1 cellular context compared by ENCODE assay signal in the genomic region with DNA sequence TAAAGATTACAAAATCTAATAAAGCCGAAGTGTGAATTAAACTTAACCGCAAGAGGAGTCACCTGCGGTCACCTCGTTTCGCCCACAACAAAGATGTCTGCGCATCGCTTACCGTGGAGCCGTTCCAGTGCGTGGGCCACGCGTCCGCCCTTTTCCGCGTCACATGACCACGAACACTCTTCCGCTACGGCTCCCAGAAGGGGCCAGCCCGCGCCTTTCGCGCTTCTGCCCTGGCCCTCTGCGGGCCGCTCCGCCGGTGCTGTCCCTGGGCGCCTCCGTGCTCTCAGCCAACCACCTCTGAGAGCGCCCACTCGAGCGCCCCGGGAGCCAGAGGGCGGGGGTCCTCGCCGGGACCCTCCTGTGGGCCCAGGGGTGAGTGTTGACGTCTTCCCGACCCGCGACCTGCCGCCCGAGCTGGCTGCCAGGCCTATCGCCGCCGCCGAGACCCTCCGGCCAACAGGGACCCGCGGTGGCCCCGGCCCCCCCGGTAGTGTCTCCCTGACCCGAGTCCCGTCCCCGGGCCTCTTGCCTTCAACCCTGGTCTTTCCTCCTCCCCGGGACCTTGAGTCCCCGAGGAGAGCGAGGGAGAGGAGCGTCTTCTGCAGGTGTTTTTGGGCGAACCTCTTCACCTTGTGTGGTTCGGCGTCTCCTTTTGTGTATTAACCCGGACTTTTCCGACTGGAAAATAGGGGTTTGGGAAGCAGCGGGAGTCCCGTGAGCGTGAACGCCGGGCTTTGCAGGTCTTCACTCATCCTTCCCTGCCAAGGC.
TF ChIP-seq lines count a peak whose summit lies in the region.

A gene with protein sequence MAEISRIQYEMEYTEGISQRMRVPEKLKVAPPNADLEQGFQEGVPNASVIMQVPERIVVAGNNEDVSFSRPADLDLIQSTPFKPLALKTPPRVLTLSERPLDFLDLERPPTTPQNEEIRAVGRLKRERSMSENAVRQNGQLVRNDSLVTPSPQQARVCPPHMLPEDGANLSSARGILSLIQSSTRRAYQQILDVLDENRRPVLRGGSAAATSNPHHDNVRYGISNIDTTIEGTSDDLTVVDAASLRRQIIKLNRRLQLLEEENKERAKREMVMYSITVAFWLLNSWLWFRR (plus strand): TSS at position 196 of the 768 bp plus-strand sequence. CDS start 5,415 bp downstream, outside the sequence.

TF ChIP-seq in HepG2, 621 proteins besides CTCF, POLR2A, EP300 and RAD21 (continued from another document and continues in another):
- TF ChIP-seq, protein P1, sequence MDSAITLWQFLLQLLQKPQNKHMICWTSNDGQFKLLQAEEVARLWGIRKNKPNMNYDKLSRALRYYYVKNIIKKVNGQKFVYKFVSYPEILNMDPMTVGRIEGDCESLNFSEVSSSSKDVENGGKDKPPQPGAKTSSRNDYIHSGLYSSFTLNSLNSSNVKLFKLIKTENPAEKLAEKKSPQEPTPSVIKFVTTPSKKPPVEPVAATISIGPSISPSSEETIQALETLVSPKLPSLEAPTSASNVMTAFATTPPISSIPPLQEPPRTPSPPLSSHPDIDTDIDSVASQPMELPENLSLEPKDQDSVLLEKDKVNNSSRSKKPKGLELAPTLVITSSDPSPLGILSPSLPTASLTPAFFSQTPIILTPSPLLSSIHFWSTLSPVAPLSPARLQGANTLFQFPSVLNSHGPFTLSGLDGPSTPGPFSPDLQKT (CRISPR knock-in tag; IDR thresholded peaks at IDR 0.05; ENCODE audit: borderline replicate concordance): peak; percentile 96; the same call in 1 of the 2 replicates
- TF ChIP-seq ZNF451 (CRISPR knock-in tag; IDR thresholded peaks at IDR 0.05) (peak; percentile 99), HIVEP1 (CRISPR knock-in tag; IDR thresholded peaks at IDR 0.05) (peak; percentile 51; the same call in 1 of the 2 replicates), ZNF225 (CRISPR knock-in tag; IDR thresholded peaks at IDR 0.05) (peak; percentile 97), HOXA3 (CRISPR knock-in tag; IDR thresholded peaks at IDR 0.05) (peak; percentile 99), ZSCAN21 (CRISPR knock-in tag; IDR thresholded peaks at IDR 0.05; ENCODE audit: borderline replicate concordance) (peak; percentile 94; the same call in 1 of the 2 replicates), RFX1 (IDR thresholded peaks at IDR 0.05) (no peak), ZNF546 (CRISPR knock-in tag; conservative IDR thresholded peaks at IDR 0.05) (peak; percentile 92; the same call in 1 of the 2 replicates), ZNF782 (CRISPR knock-in tag; IDR thresholded peaks at IDR 0.05; ENCODE audit: borderline replicate concordance) (peak; percentile 97), MED8 (CRISPR knock-in tag; IDR thresholded peaks at IDR 0.05; ENCODE audit: insufficient replicate concordance) (peak; percentile 28), ZNF607 (CRISPR knock-in tag; IDR thresholded peaks at IDR 0.05; ENCODE audit: borderline replicate concordance) (peak; percentile 99), PTBP1 (IDR thresholded peaks at IDR 0.05; ENCODE audit: low read depth, low read length, poor library complexity, severe bottlenecking) (peak; percentile 87), ZNF224 (CRISPR knock-in tag; IDR thresholded peaks at IDR 0.05) (peak; percentile 99), MIXL1 (CRISPR knock-in tag; IDR thresholded peaks at IDR 0.05) (peak; percentile 87), ARNT (IDR thresholded peaks at IDR 0.05) (no peak), HDAC2 (CRISPR knock-in tag; IDR thresholded peaks at IDR 0.05) (peak; percentile 96), YY1 (IDR thresholded peaks at IDR 0.05; ENCODE audit: insufficient read depth, insufficient replicate concordance, low read depth, low read length) (peak; percentile 99), TEAD3 (CRISPR knock-in tag; optimal IDR thresholded peaks at IDR 0.05; ENCODE audit: borderline replicate concordance) (peak; percentile 81), HCFC1 (IDR thresholded peaks at IDR 0.05; ENCODE audit: low read depth, low read length) (peak; percentile 80), ZNF563 (CRISPR knock-in tag; IDR thresholded peaks at IDR 0.05) (peak; percentile 92), NFE2L2 (IDR thresholded peaks at IDR 0.05; ENCODE audit: low read length) (no peak), KAT2B (IDR thresholded peaks at IDR 0.05; ENCODE audit: borderline replicate concordance, low read depth, low read length) (no peak), MYNN (CRISPR knock-in tag; IDR thresholded peaks at IDR 0.05; ENCODE audit: low read depth) (peak; percentile 91), ZNF17 (CRISPR knock-in tag; IDR thresholded peaks at IDR 0.05) (no peak), GPN1 (CRISPR knock-in tag; IDR thresholded peaks at IDR 0.05; ENCODE audit: borderline replicate concordance) (peak; percentile 80; the same call in 1 of the 2 replicates), ZNF446 (CRISPR knock-in tag; IDR thresholded peaks at IDR 0.05) (peak; percentile 87), FOXM1 (CRISPR knock-in tag; IDR thresholded peaks at IDR 0.05) (peak; percentile 86; the same call in 1 of the 2 replicates), ZNF883 (CRISPR knock-in tag; IDR thresholded peaks at IDR 0.05; ENCODE audit: not compliant biosample characterization) (peak; percentile 97), ZNF136 (CRISPR knock-in tag; IDR thresholded peaks at IDR 0.05; ENCODE audit: low read depth) (peak; percentile 65)
- TF ChIP-seq, protein P2, sequence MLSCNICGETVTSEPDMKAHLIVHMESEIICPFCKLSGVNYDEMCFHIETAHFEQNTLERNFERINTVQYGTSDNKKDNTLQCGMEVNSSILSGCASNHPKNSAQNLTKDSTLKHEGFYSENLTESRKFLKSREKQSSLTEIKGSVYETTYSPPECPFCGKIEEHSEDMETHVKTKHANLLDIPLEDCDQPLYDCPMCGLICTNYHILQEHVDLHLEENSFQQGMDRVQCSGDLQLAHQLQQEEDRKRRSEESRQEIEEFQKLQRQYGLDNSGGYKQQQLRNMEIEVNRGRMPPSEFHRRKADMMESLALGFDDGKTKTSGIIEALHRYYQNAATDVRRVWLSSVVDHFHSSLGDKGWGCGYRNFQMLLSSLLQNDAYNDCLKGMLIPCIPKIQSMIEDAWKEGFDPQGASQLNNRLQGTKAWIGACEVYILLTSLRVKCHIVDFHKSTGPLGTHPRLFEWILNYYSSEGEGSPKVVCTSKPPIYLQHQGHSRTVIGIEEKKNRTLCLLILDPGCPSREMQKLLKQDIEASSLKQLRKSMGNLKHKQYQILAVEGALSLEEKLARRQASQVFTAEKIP (CRISPR knock-in tag; IDR thresholded peaks at IDR 0.05; ENCODE audit: borderline replicate concordance): no peak
- TF ChIP-seq, protein P3, sequence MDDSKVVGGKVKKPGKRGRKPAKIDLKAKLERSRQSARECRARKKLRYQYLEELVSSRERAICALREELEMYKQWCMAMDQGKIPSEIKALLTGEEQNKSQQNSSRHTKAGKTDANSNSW (CRISPR knock-in tag; IDR thresholded peaks at IDR 0.05; ENCODE audit: borderline replicate concordance): peak; percentile 97; the same call in 1 of the 2 replicates
- TF ChIP-seq, protein P4, sequence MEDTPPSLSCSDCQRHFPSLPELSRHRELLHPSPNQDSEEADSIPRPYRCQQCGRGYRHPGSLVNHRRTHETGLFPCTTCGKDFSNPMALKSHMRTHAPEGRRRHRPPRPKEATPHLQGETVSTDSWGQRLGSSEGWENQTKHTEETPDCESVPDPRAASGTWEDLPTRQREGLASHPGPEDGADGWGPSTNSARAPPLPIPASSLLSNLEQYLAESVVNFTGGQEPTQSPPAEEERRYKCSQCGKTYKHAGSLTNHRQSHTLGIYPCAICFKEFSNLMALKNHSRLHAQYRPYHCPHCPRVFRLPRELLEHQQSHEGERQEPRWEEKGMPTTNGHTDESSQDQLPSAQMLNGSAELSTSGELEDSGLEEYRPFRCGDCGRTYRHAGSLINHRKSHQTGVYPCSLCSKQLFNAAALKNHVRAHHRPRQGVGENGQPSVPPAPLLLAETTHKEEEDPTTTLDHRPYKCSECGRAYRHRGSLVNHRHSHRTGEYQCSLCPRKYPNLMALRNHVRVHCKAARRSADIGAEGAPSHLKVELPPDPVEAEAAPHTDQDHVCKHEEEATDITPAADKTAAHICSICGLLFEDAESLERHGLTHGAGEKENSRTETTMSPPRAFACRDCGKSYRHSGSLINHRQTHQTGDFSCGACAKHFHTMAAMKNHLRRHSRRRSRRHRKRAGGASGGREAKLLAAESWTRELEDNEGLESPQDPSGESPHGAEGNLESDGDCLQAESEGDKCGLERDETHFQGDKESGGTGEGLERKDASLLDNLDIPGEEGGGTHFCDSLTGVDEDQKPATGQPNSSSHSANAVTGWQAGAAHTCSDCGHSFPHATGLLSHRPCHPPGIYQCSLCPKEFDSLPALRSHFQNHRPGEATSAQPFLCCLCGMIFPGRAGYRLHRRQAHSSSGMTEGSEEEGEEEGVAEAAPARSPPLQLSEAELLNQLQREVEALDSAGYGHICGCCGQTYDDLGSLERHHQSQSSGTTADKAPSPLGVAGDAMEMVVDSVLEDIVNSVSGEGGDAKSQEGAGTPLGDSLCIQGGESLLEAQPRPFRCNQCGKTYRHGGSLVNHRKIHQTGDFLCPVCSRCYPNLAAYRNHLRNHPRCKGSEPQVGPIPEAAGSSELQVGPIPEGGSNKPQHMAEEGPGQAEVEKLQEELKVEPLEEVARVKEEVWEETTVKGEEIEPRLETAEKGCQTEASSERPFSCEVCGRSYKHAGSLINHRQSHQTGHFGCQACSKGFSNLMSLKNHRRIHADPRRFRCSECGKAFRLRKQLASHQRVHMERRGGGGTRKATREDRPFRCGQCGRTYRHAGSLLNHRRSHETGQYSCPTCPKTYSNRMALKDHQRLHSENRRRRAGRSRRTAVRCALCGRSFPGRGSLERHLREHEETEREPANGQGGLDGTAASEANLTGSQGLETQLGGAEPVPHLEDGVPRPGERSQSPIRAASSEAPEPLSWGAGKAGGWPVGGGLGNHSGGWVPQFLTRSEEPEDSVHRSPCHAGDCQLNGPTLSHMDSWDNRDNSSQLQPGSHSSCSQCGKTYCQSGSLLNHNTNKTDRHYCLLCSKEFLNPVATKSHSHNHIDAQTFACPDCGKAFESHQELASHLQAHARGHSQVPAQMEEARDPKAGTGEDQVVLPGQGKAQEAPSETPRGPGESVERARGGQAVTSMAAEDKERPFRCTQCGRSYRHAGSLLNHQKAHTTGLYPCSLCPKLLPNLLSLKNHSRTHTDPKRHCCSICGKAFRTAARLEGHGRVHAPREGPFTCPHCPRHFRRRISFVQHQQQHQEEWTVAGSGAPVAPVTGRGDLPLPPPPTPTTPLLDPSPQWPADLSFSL (CRISPR knock-in tag; IDR thresholded peaks at IDR 0.05): no peak; the same call in none of the 2 replicates
- TF ChIP-seq, protein P5, sequence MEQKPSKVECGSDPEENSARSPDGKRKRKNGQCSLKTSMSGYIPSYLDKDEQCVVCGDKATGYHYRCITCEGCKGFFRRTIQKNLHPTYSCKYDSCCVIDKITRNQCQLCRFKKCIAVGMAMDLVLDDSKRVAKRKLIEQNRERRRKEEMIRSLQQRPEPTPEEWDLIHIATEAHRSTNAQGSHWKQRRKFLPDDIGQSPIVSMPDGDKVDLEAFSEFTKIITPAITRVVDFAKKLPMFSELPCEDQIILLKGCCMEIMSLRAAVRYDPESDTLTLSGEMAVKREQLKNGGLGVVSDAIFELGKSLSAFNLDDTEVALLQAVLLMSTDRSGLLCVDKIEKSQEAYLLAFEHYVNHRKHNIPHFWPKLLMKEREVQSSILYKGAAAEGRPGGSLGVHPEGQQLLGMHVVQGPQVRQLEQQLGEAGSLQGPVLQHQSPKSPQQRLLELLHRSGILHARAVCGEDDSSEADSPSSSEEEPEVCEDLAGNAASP (CRISPR knock-in tag; IDR thresholded peaks at IDR 0.05; ENCODE audit: borderline replicate concordance): peak; percentile 97
- TF ChIP-seq, protein P6, sequence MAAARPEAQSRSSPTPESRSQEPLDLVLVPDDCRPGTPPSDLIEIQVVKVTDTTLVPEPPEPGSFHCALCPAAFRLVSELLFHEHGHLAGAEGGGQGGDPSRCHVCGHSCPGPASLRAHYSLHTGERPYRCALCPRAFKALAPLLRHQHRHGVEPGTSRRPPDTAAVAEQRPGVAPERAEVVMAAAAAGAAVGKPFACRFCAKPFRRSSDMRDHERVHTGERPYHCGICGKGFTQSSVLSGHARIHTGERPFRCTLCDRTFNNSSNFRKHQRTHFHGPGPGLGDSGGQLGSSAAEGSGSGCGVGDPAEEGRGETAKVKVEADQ (CRISPR knock-in tag; IDR thresholded peaks at IDR 0.05; ENCODE audit: borderline replicate concordance): peak; percentile 91; the same call in 1 of the 2 replicates
- TF ChIP-seq, protein P7, sequence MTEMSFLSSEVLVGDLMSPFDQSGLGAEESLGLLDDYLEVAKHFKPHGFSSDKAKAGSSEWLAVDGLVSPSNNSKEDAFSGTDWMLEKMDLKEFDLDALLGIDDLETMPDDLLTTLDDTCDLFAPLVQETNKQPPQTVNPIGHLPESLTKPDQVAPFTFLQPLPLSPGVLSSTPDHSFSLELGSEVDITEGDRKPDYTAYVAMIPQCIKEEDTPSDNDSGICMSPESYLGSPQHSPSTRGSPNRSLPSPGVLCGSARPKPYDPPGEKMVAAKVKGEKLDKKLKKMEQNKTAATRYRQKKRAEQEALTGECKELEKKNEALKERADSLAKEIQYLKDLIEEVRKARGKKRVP (CRISPR knock-in tag; IDR thresholded peaks at IDR 0.05): peak in 1 of 2 experiments; percentile 68; a peak in 1 of 4 replicates
- TF ChIP-seq, protein P8, sequence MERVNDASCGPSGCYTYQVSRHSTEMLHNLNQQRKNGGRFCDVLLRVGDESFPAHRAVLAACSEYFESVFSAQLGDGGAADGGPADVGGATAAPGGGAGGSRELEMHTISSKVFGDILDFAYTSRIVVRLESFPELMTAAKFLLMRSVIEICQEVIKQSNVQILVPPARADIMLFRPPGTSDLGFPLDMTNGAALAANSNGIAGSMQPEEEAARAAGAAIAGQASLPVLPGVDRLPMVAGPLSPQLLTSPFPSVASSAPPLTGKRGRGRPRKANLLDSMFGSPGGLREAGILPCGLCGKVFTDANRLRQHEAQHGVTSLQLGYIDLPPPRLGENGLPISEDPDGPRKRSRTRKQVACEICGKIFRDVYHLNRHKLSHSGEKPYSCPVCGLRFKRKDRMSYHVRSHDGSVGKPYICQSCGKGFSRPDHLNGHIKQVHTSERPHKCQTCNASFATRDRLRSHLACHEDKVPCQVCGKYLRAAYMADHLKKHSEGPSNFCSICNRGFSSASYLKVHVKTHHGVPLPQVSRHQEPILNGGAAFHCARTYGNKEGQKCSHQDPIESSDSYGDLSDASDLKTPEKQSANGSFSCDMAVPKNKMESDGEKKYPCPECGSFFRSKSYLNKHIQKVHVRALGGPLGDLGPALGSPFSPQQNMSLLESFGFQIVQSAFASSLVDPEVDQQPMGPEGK (CRISPR knock-in tag; IDR thresholded peaks at IDR 0.05): peak; percentile 81
- TF ChIP-seq, protein P9, sequence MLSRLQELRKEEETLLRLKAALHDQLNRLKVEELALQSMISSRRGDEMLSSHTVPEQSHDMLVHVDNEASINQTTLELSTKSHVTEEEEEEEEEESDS (CRISPR knock-in tag; IDR thresholded peaks at IDR 0.05; ENCODE audit: borderline replicate concordance): peak; percentile 96
- TF ChIP-seq, protein P10, sequence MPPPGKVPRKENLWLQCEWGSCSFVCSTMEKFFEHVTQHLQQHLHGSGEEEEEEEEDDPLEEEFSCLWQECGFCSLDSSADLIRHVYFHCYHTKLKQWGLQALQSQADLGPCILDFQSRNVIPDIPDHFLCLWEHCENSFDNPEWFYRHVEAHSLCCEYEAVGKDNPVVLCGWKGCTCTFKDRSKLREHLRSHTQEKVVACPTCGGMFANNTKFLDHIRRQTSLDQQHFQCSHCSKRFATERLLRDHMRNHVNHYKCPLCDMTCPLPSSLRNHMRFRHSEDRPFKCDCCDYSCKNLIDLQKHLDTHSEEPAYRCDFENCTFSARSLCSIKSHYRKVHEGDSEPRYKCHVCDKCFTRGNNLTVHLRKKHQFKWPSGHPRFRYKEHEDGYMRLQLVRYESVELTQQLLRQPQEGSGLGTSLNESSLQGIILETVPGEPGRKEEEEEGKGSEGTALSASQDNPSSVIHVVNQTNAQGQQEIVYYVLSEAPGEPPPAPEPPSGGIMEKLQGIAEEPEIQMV (CRISPR knock-in tag; IDR thresholded peaks at IDR 0.05; ENCODE audit: low read depth): peak; percentile 97
- TF ChIP-seq, protein P11, sequence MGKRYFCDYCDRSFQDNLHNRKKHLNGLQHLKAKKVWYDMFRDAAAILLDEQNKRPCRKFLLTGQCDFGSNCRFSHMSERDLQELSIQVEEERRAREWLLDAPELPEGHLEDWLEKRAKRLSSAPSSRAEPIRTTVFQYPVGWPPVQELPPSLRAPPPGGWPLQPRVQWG (CRISPR knock-in tag; IDR thresholded peaks at IDR 0.05; ENCODE audit: borderline replicate concordance, low read depth): no peak
